Comparison of ENCODE assay signal across 10 cellular contexts in genomic region chr10:34538291-34538829, GRCh38.
DNase-seq lines count a peak whose midpoint lies in the region; ATAC-seq and TF ChIP-seq lines count a peak whose summit lies in the region.
"Had no signal": no experiment of that assay in that cellular context is flagged by ENCODE, and none has a peak within 500 bp of the region (broad histone marks: within the 10 kb centered on the region; RNA-seq: fewer than 3 reads in every experiment).

No MANE protein-coding gene starts in this region.

- peaks cover 27% of the 10 kb centered on the region for H3K4me1 ChIP-seq in cardiac muscle cell (ENCODE audit: low read depth)
- no peaks in the 10 kb centered on the region for H3K4me1 ChIP-seq in CD8-positive, alpha-beta T cell (ENCODE audit: insufficient read depth, low read length)

- peaks cover 15% of the 10 kb centered on the region for H3K4me1 Mint-ChIP-seq in type B pancreatic cell (ENCODE audit: unreplicated experiment)
- no peaks in the 10 kb centered on the region for H3K4me1 Mint-ChIP-seq in CD8-positive, alpha-beta T cell (ENCODE audit: low read depth)

- peak overlapping the region; percentile 85 for H3K27ac Mint-ChIP-seq in type B pancreatic cell
- H3K27ac Mint-ChIP-seq in CD8-positive, alpha-beta T cell, result no peak overlapping the region

- POLR2A ChIA-PET in CD8-positive, alpha-beta T cell (lab: Charles Lee), result no interaction called here

- DNase-seq in cardiac muscle cell (ENCODE audit: low read depth in 1 of 2, low spot score in 1 of 2) (peak in 1 of 2 donors; percentile 19), left cardiac atrium (no peak), dorsolateral prefrontal cortex (no peak), type B pancreatic cell (ENCODE audit: extremely low spot score, unreplicated experiment) (no peak), NCI-H1930 (lab: John Stamatoyannopoulos, UW) (no peak)
- DNase-seq in CD8-positive, alpha-beta T cell, result no peak
- DNase-seq: AML-193, T1000 had no signal

- TF ChIP-seq CTCF in cardiac muscle cell (IDR thresholded peaks at IDR 0.05; ENCODE audit: low read depth, low read length) (no peak), dorsolateral prefrontal cortex (IDR thresholded peaks at IDR 0.05 in 54 of 56, conservative IDR thresholded peaks at IDR 0.05 in 2 of 56; ENCODE audit: low read depth in 1 of 56, partially characterized antibody in 56 of 56) (no peak), type B pancreatic cell (conservative IDR thresholded peaks at IDR 0.05) (no peak)
- no peak for TF ChIP-seq CTCF in CD8-positive, alpha-beta T cell (IDR thresholded peaks at IDR 0.05)

- H3K4me3 ChIP-seq in cardiac muscle cell, result no peak overlapping the region
- peak overlapping the region in 34 of 59 donors; percentile 1 to 52 (median 22) for H3K4me3 ChIP-seq in dorsolateral prefrontal cortex
- no peak overlapping the region for H3K4me3 ChIP-seq in CD8-positive, alpha-beta T cell (ENCODE audit: low read depth, low read length)

- H3K36me3 ChIP-seq in cardiac muscle cell, result no peaks in the 10 kb centered on the region
- H3K36me3 ChIP-seq in CD8-positive, alpha-beta T cell (ENCODE audit: insufficient read depth, low read length), result no peaks in the 10 kb centered on the region

- no peaks in the 10 kb centered on the region for H3K36me3 Mint-ChIP-seq in type B pancreatic cell
- no peaks in the 10 kb centered on the region for H3K36me3 Mint-ChIP-seq in CD8-positive, alpha-beta T cell

- peak overlapping the region; percentile 44 for H3K4me3 Mint-ChIP-seq in type B pancreatic cell
- H3K4me3 Mint-ChIP-seq in CD8-positive, alpha-beta T cell, result no peak overlapping the region

- CTCF ChIA-PET in CD8-positive, alpha-beta T cell (lab: Charles Lee), result no interaction called here

- H3K27me3 ChIP-seq in cardiac muscle cell (no peaks in the 10 kb centered on the region), dorsolateral prefrontal cortex (peaks cover 0 to 16% (median 0%) of the 10 kb centered on the region in 45 donors)
- H3K27me3 ChIP-seq in CD8-positive, alpha-beta T cell (ENCODE audit: insufficient read depth, low read length), result no peaks in the 10 kb centered on the region

- ATAC-seq in left cardiac atrium, result no peak
- peak; percentile 45 for ATAC-seq in HG03135 (IDR thresholded peaks at IDR 0.05; ENCODE audit: unreplicated experiment)
- ATAC-seq in CD8-positive, alpha-beta T cell, result no peak
- ATAC-seq in GM18520 (IDR thresholded peaks at IDR 0.05; ENCODE audit: unreplicated experiment), result no peak

- H3K27me3 Mint-ChIP-seq in type B pancreatic cell, result no peaks in the 10 kb centered on the region
- no peaks in the 10 kb centered on the region for H3K27me3 Mint-ChIP-seq in CD8-positive, alpha-beta T cell (ENCODE audit: low read depth)

- intact Hi-C loops in left cardiac atrium (cut with DNase I) (loop anchor here in 1 of 2 donors (5.0 kb wide), 1 partner anchor 99 kb away; no protein-coding TSS in a partner anchor), dorsolateral prefrontal cortex (cut with DNase I) (no loop called here)
- intact Hi-C loops in CD8-positive, alpha-beta T cell (cut with DNase I, micrococcal nuclease), result no loop called here

- H3K27ac ChIP-seq in cardiac muscle cell (peak overlapping the region; percentile 19), dorsolateral prefrontal cortex (no peak overlapping the region)
- no peak overlapping the region for H3K27ac ChIP-seq in CD8-positive, alpha-beta T cell (ENCODE audit: low read depth, low read length)

- no peaks in the 10 kb centered on the region for H3K9me3 Mint-ChIP-seq in type B pancreatic cell
- no peaks in the 10 kb centered on the region for H3K9me3 Mint-ChIP-seq in CD8-positive, alpha-beta T cell

- H3K9me3 ChIP-seq in cardiac muscle cell (ENCODE audit: low read depth), result no peaks in the 10 kb centered on the region
- H3K9me3 ChIP-seq in CD8-positive, alpha-beta T cell (ENCODE audit: low read length), result no peaks in the 10 kb centered on the region

Comparison
In these comparisons a context has a peak if more than half of its experiments do, and no peak if none do; other contexts are left out.
1. H3K4me3 ChIP-seq: peak in dorsolateral prefrontal cortex (34 of 59); none in cardiac muscle cell (single experiment) and CD8-positive, alpha-beta T cell (single experiment).